Comparison of ENCODE assay signal across 13 cellular contexts in the genomic region with DNA sequence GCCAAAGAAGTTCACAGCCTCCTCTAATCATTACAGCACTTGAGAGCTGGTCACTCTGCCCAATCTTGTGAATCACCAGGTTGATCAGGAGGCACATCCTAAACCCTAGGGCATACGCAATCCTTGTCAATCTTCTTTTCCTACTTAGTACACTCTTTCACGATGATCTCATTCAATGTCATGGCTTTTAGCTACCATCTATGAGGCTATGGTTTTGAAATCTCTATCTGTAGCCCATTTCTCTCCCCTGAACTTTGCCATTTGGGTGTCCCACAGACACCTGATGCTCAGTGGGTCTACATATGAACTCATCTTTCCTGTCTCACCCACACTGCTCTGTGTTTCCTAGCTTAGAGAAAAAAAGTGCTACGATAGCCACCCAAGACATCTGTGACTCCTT. TPM values are rescaled to one million over a fixed set of nuclear protein-coding genes. Genes with fewer than 3 reads are reported as not detected.
A peak's percentile ranks its signal among the peaks of the same experiment; 100 is the strongest.
DNase-seq lines count a peak whose midpoint lies in the region; ATAC-seq and TF ChIP-seq lines count a peak whose summit lies in the region.
"Had no signal": no experiment of that assay in that cellular context is flagged by ENCODE, and none has a peak within 500 bp of the region (broad histone marks: within the 10 kb centered on the region; RNA-seq: fewer than 3 reads in every experiment).

No MANE protein-coding gene starts in this region.

- TF ChIP-seq CTCF in activated B cell treated with CpG ODN at 0.5 μM for 24 hours (IDR thresholded peaks at IDR 0.05) (no peak), upper lobe of left lung (IDR thresholded peaks at IDR 0.05) (no peak)

- peaks cover 5% of the 10 kb centered on the region for H3K4me1 ChIP-seq in CD4-positive, CD25-positive, alpha-beta regulatory T cell (ENCODE audit: control insufficient read depth, insufficient read depth, low read length, poor library complexity, severe bottlenecking)
- peaks cover 12 to 21% (median 16%) of the 10 kb centered on the region in 4 donors for H3K4me1 ChIP-seq in upper lobe of left lung
- H3K4me1 ChIP-seq in effector memory CD4-positive, alpha-beta T cell (ENCODE audit: control insufficient read depth, insufficient read depth, low read length, poor library complexity, severe bottlenecking): peaks cover 9% of the 10 kb centered on the region
- H3K4me1 ChIP-seq: parathyroid adenoma had no signal

- intact Hi-C loops in activated B cell treated with CpG ODN at 0.5 μM for 24 hours (cut with micrococcal nuclease): loop anchor here (5.0 kb wide), 1 partner anchor 495 kb away; a partner anchor contains a TSS

- peak overlapping the region in 3 of 4 donors; percentile 30 to 82 (median 80) for H3K4me3 Mint-ChIP-seq in CD4-positive, CD25-positive, alpha-beta regulatory T cell
- peak overlapping the region; percentile 60 for H3K4me3 Mint-ChIP-seq in activated B cell treated with CpG ODN at 0.5 μM for 24 hours
- H3K4me3 Mint-ChIP-seq: activated CD8-positive, alpha-beta memory T cell treated with anti-CD3 and anti-CD28 coated beads, Interleukin-2, amount 10 ng/mL, durations not matched to agents 7 days and 5 days had no signal

- H3K9me3 ChIP-seq in CD4-positive, CD25-positive, alpha-beta regulatory T cell (ENCODE audit: control insufficient read depth in 2 of 2, low read length in 2 of 2): no peaks in the 10 kb centered on the region
- H3K9me3 ChIP-seq in upper lobe of left lung: no peaks in the 10 kb centered on the region
- no peaks in the 10 kb centered on the region for H3K9me3 ChIP-seq in effector memory CD4-positive, alpha-beta T cell (ENCODE audit: control insufficient read depth, low read length)

- TF ChIP-seq EP300 in upper lobe of left lung (IDR thresholded peaks at IDR 0.05): no peak

- H3K27ac ChIP-seq in CD4-positive, CD25-positive, alpha-beta regulatory T cell (ENCODE audit: insufficient read depth, low read length, poor library complexity, severe bottlenecking): no peak overlapping the region
- H3K27ac ChIP-seq in upper lobe of left lung: no peak overlapping the region
- no peak overlapping the region for H3K27ac ChIP-seq in effector memory CD4-positive, alpha-beta T cell (ENCODE audit: insufficient read depth, low read length, poor library complexity, severe bottlenecking)
- H3K27ac ChIP-seq: parathyroid adenoma had no signal

- H3K4me3 ChIP-seq in CD4-positive, CD25-positive, alpha-beta regulatory T cell (ENCODE audit: low read depth, low read length): no peak overlapping the region
- no peak overlapping the region for H3K4me3 ChIP-seq in upper lobe of left lung
- no peak overlapping the region for H3K4me3 ChIP-seq in effector memory CD4-positive, alpha-beta T cell (ENCODE audit: insufficient read depth, low read depth, low read length, poor library complexity, severe bottlenecking)

- ATAC-seq in CD4-positive, CD25-positive, alpha-beta regulatory T cell (ENCODE audit: low read depth in 2 of 2): no peak
- ATAC-seq in activated B cell treated with CpG ODN at 0.5 μM for 24 hours (ENCODE audit: low read depth) (no peak), upper lobe of left lung (ENCODE audit: low FRiP score in 2 of 2) (no peak)
- ATAC-seq: activated CD8-positive, alpha-beta memory T cell treated with anti-CD3 and anti-CD28 coated beads, Interleukin-2, amount 10 ng/mL, durations not matched to agents 7 days and 5 days had no signal

- H3K27me3 ChIP-seq in CD4-positive, CD25-positive, alpha-beta regulatory T cell (ENCODE audit: control insufficient read depth, insufficient read depth, low read length): no peaks in the 10 kb centered on the region
- no peaks in the 10 kb centered on the region for H3K27me3 ChIP-seq in upper lobe of left lung
- H3K27me3 ChIP-seq in effector memory CD4-positive, alpha-beta T cell (replicated peaks; ENCODE audit: control insufficient read depth, insufficient read depth, low read length, poor library complexity, severe bottlenecking): no peaks in the 10 kb centered on the region

- peaks cover 5% of the 10 kb centered on the region for H3K36me3 Mint-ChIP-seq in CD4-positive, CD25-positive, alpha-beta regulatory T cell
- peaks cover 22% of the 10 kb centered on the region for H3K36me3 Mint-ChIP-seq in activated B cell treated with CpG ODN at 0.5 μM for 24 hours (ENCODE audit: low read depth)

- peaks cover 10% of the 10 kb centered on the region for H3K36me3 ChIP-seq in CD4-positive, CD25-positive, alpha-beta regulatory T cell (ENCODE audit: control insufficient read depth, insufficient read depth, low read length)
- H3K36me3 ChIP-seq in upper lobe of left lung: peaks cover 5 to 11% (median 7%) of the 10 kb centered on the region in 4 donors
- H3K36me3 ChIP-seq in effector memory CD4-positive, alpha-beta T cell (ENCODE audit: control insufficient read depth, insufficient read depth, low read length): peaks cover 7% of the 10 kb centered on the region

- H3K27me3 Mint-ChIP-seq in CD4-positive, CD25-positive, alpha-beta regulatory T cell: peaks cover 16% of the 10 kb centered on the region
- H3K27me3 Mint-ChIP-seq in activated B cell treated with CpG ODN at 0.5 μM for 24 hours: peaks cover 2% of the 10 kb centered on the region
- H3K27me3 Mint-ChIP-seq: activated CD8-positive, alpha-beta memory T cell treated with anti-CD3 and anti-CD28 coated beads, Interleukin-2, amount 10 ng/mL, durations not matched to agents 7 days and 5 days had no signal

- peaks cover 0 to 36% (median 25%) of the 10 kb centered on the region in 4 donors for H3K4me1 Mint-ChIP-seq in CD4-positive, CD25-positive, alpha-beta regulatory T cell
- peaks cover 47% of the 10 kb centered on the region for H3K4me1 Mint-ChIP-seq in activated B cell treated with CpG ODN at 0.5 μM for 24 hours

- no peak for DNase-seq in CD4-positive, CD25-positive, alpha-beta regulatory T cell
- DNase-seq in HT1080 (ENCODE audit: low read depth): peak; percentile 16
- DNase-seq in activated B cell treated with CpG ODN at 0.5 μM for 24 hours: no peak
- peak; percentile 49 for DNase-seq in kidney glomerular epithelial cell (lab: John Stamatoyannopoulos, UW)
- no peak for DNase-seq in NCI-H2107 treated with DMSO at 0.1 percent for 48 hours (lab: John Stamatoyannopoulos, UW; ENCODE audit: unreplicated experiment)
- no peak for DNase-seq in cerebellar nuclear complex (lab: John Stamatoyannopoulos, UW)
- no peak for DNase-seq in upper lobe of left lung
- DNase-seq in effector memory CD4-positive, alpha-beta T cell: no peak
- DNase-seq: activated CD8-positive, alpha-beta memory T cell treated with anti-CD3 and anti-CD28 coated beads, Interleukin-2, amount 10 ng/mL, durations not matched to agents 7 days and 5 days; NCI-H524 treated with DMSO at 0.1 percent for 48 hours; stimulated activated CD4-positive, alpha-beta T cell treated with anti-CD3 and anti-CD28 coated beads, Interleukin-4, amount 100 ng/mL, for 1 hour; SW 1271 had no signal

- H3K9me3 Mint-ChIP-seq in CD4-positive, CD25-positive, alpha-beta regulatory T cell: no peaks in the 10 kb centered on the region
- no peaks in the 10 kb centered on the region for H3K9me3 Mint-ChIP-seq in activated B cell treated with CpG ODN at 0.5 μM for 24 hours

- CTCF ChIA-PET in activated B cell treated with CpG ODN at 0.5 μM for 24 hours (lab: Charles Lee): interaction anchor here (0.8 to 1.5 kb wide), 2 partner anchors 8 to 79 kb away, joined by 3 to 6 read pairs; no protein-coding TSS in a partner anchor

- WGBS in upper lobe of left lung, 2 donors: 78 to 90% methylated on average over 3 of the region's 3 CpGs

- no peak overlapping the region for H3K27ac Mint-ChIP-seq in CD4-positive, CD25-positive, alpha-beta regulatory T cell
- H3K27ac Mint-ChIP-seq in activated B cell treated with CpG ODN at 0.5 μM for 24 hours: peak overlapping the region; percentile 97
- H3K27ac Mint-ChIP-seq: activated CD8-positive, alpha-beta memory T cell treated with anti-CD3 and anti-CD28 coated beads, Interleukin-2, amount 10 ng/mL, durations not matched to agents 7 days and 5 days had no signal

- no peak for TF ChIP-seq POLR2A in upper lobe of left lung (IDR thresholded peaks at IDR 0.05)

- POLR2A ChIA-PET in activated B cell treated with CpG ODN at 0.5 μM for 24 hours (lab: Charles Lee): interaction anchor here (0.9 to 5.2 kb wide), 10 partner anchors 67 to 496 kb away, joined by 3 to 144 read pairs (median 24); a partner anchor contains a TSS

RNA-seq across cellular contexts. Expression of a gene that starts 1.9 kb away (rescaled TPM):
- 5.2 TPM for total RNA-seq in CD4-positive, CD25-positive, alpha-beta regulatory T cell
- polyA plus RNA-seq in CD4-positive, CD25-positive, alpha-beta regulatory T cell: 10 to 100 TPM in 2 of 4 donors, 1 to 10 TPM in 2; 7.0 to 12.7 (median 9.2) TPM
- 16.6 and 19.3 TPM in 2 replicates for total RNA-seq in HT1080 (2014; rRNA removed; shearing (Covaris generic))
- polyA plus RNA-seq in HT1080 (2015; cell fraction: cytosol; rRNA removed): 12.2 and 13.5 TPM in 2 replicates
- 12.5 and 14.4 TPM in 2 replicates for polyA plus RNA-seq in HT1080 (2015; cell fraction: nucleus; rRNA removed)
- total RNA-seq in activated B cell treated with CpG ODN at 0.5 μM for 24 hours (20.3 and 20.7 TPM in 2 replicates), upper lobe of left lung (10 to 100 TPM; 11.3 to 30.4 (median 14.6) TPM)

RNA-seq across cellular contexts. Expression of a gene that starts 42.6 kb away (rescaled TPM):
- total RNA-seq in CD4-positive, CD25-positive, alpha-beta regulatory T cell: 29.4 TPM
- 1 to 10 TPM; 4.9 to 8.2 (median 5.0) TPM for polyA plus RNA-seq in CD4-positive, CD25-positive, alpha-beta regulatory T cell
- total RNA-seq in HT1080 (2014; rRNA removed; shearing (Covaris generic)): 9.4 and 15.6 TPM in 2 replicates
- polyA plus RNA-seq in HT1080 (2015; cell fraction: cytosol; rRNA removed): 21.3 and 26.0 TPM in 2 replicates
- 23.5 and 23.8 TPM in 2 replicates for polyA plus RNA-seq in HT1080 (2015; cell fraction: nucleus; rRNA removed)
- total RNA-seq in activated B cell treated with CpG ODN at 0.5 μM for 24 hours (27.2 and 31.5 TPM in 2 replicates), upper lobe of left lung (10 to 100 TPM; 28.8 to 38.7 (median 33.9) TPM)

Comparison
In these comparisons a context has a peak if more than half of its experiments do, and no peak if none do; other contexts are left out.
1. DNase-seq: peak in HT1080 (single experiment) and kidney glomerular epithelial cell (single experiment); none in CD4-positive, CD25-positive, alpha-beta regulatory T cell (0 of 3), activated B cell treated with CpG ODN at 0.5 μM for 24 hours (single experiment), NCI-H2107 treated with DMSO at 0.1 percent for 48 hours (single experiment), cerebellar nuclear complex (0 of 2), upper lobe of left lung (0 of 2) and effector memory CD4-positive, alpha-beta T cell (0 of 3).